33 cellular contexts compared by ENCODE assay signal in genomic region chr2:191289049-191289448, GRCh38.
"Had no signal": no experiment of that assay in that cellular context is flagged by ENCODE, and none has a peak within 500 bp of the region (broad histone marks: within the 10 kb centered on the region; RNA-seq: fewer than 3 reads in every experiment).

No MANE protein-coding gene starts in this region.

- H3K4me1 Mint-ChIP-seq: activated naive CD8-positive, alpha-beta T cell treated with anti-CD3 and anti-CD28 coated beads for 36 hours; activated T-helper 17 cell treated with anti-CD3 and anti-CD28 coated beads, Interleukin-2, amount 50 U/mL, for 72 hours had no signal

- H3K9me3 ChIP-seq: MG63, SJCRH30, SK-N-SH had no signal

- H3K4me2 ChIP-seq: SK-N-SH had no signal

- H3K27me3 ChIP-seq: brain microvascular endothelial cell, MG63, SJCRH30 had no signal

- DNase-seq: activated B cell treated with CpG ODN at 0.5 μM for 24 hours; activated CD4-positive, alpha-beta memory T cell treated with anti-CD3 and anti-CD28 coated beads, Interleukin-2, amount 10 ng/mL, durations not matched to agents 7 days and 5 days; activated CD4-positive, alpha-beta T cell treated with anti-CD3 and anti-CD28 coated beads for 1 hour; activated CD4-positive, alpha-beta T cell treated with anti-CD3 and anti-CD28 coated beads for 48 hours; activated CD8-positive, alpha-beta memory T cell treated with anti-CD3 and anti-CD28 coated beads for 24 hours; activated CD8-positive, alpha-beta memory T cell treated with anti-CD3 and anti-CD28 coated beads, Interleukin-2, amount 10 ng/mL, durations not matched to agents 7 days and 5 days; activated CD8-positive, alpha-beta memory T cell treated with anti-CD3 and anti-CD28 coated beads, Interleukin-2, amount 50 U/mL, for 48 hours; activated effector memory CD4-positive, alpha-beta T cell treated with anti-CD3 and anti-CD28 coated beads, Interleukin-2, amount 50 U/mL, for 16 hours; activated naive CD4-positive, alpha-beta T cell; activated naive CD4-positive, alpha-beta T cell treated with anti-CD3 and anti-CD28 coated beads, Interleukin-2, amount 50 U/mL, for 16 hours; activated naive CD8-positive, alpha-beta T cell treated with anti-CD3 and anti-CD28 coated beads for 36 hours; activated T-cell treated with anti-CD3 and anti-CD28 coated beads, Interleukin-2, amount 50 U/mL, for 48 hours; amniotic stem cell; aorta; brain microvascular endothelial cell; central memory CD4-positive, alpha-beta T cell; Kasumi-1; KG1; MG63; NCI-H1092 treated with DMSO at 0.1 percent for 48 hours; NCI-H146; NCI-H187 treated with DMSO at 0.1 percent for 48 hours; NCI-H2081; NCI-H510A; NCI-H748 treated with DMSO at 0.1 percent for 48 hours; NK-92 treated with Interleukin-12 subunit alpha and Interleukin-12 subunit beta, amount 100 ng/mL, for 24 hours; OCI-M1; SHP77; SJCRH30; SK-N-SH had no signal

- H3K4me3 Mint-ChIP-seq: activated B cell treated with CpG ODN at 0.5 μM for 24 hours; activated CD4-positive, alpha-beta memory T cell treated with anti-CD3 and anti-CD28 coated beads, Interleukin-2, amount 10 ng/mL, durations not matched to agents 7 days and 5 days; activated CD8-positive, alpha-beta memory T cell treated with anti-CD3 and anti-CD28 coated beads, Interleukin-2, amount 10 ng/mL, durations not matched to agents 7 days and 5 days; activated naive CD8-positive, alpha-beta T cell treated with anti-CD3 and anti-CD28 coated beads for 36 hours; activated T-helper 17 cell treated with anti-CD3 and anti-CD28 coated beads, Interleukin-2, amount 50 U/mL, for 72 hours; T-helper 1 cell treated with Interleukin-12 subunit alpha and Interleukin-12 subunit beta and Interleukin-4 antibody, amounts not matched to agents 30 μg/mL and 1 μg/mL, for 36 hours; T-helper 2 cell treated with Interferon-gamma antibody and Interleukin-4, amounts not matched to agents 5 μg/mL and 100 μg/mL, for 36 hours had no signal

- H3K27ac Mint-ChIP-seq: activated B cell treated with CpG ODN at 0.5 μM for 24 hours; activated CD4-positive, alpha-beta memory T cell treated with anti-CD3 and anti-CD28 coated beads, Interleukin-2, amount 10 ng/mL, durations not matched to agents 7 days and 5 days; activated CD8-positive, alpha-beta memory T cell treated with anti-CD3 and anti-CD28 coated beads, Interleukin-2, amount 10 ng/mL, durations not matched to agents 7 days and 5 days; activated naive CD8-positive, alpha-beta T cell treated with anti-CD3 and anti-CD28 coated beads for 36 hours; activated T-helper 17 cell treated with anti-CD3 and anti-CD28 coated beads, Interleukin-2, amount 50 U/mL, for 72 hours; T-helper 1 cell treated with Interleukin-12 subunit alpha and Interleukin-12 subunit beta and Interleukin-4 antibody, amounts not matched to agents 30 μg/mL and 1 μg/mL, for 36 hours; T-helper 2 cell treated with Interferon-gamma antibody and Interleukin-4, amounts not matched to agents 5 μg/mL and 100 μg/mL, for 36 hours had no signal

- H3K9me3 Mint-ChIP-seq: activated B cell treated with CpG ODN at 0.5 μM for 24 hours; activated CD4-positive, alpha-beta memory T cell treated with anti-CD3 and anti-CD28 coated beads, Interleukin-2, amount 10 ng/mL, durations not matched to agents 7 days and 5 days; activated naive CD8-positive, alpha-beta T cell treated with anti-CD3 and anti-CD28 coated beads for 36 hours; activated T-helper 17 cell treated with anti-CD3 and anti-CD28 coated beads, Interleukin-2, amount 50 U/mL, for 72 hours; T-helper 1 cell treated with Interleukin-12 subunit alpha and Interleukin-12 subunit beta and Interleukin-4 antibody, amounts not matched to agents 30 μg/mL and 1 μg/mL, for 36 hours; T-helper 2 cell treated with Interferon-gamma antibody and Interleukin-4, amounts not matched to agents 5 μg/mL and 100 μg/mL, for 36 hours had no signal

- H3K36me3 ChIP-seq: brain microvascular endothelial cell, MG63 had no signal

- H3K27me3 Mint-ChIP-seq: activated B cell treated with CpG ODN at 0.5 μM for 24 hours; activated naive CD8-positive, alpha-beta T cell treated with anti-CD3 and anti-CD28 coated beads for 36 hours; activated T-helper 17 cell treated with anti-CD3 and anti-CD28 coated beads, Interleukin-2, amount 50 U/mL, for 72 hours had no signal

- H3K27ac ChIP-seq: brain microvascular endothelial cell, SJCRH30 had no signal

- H3K9ac ChIP-seq: SK-N-SH had no signal

- H3K4me1 ChIP-seq: SJCRH30 had no signal

- H3K4me3 ChIP-seq: MG63, SJCRH30 had no signal
